ENCODE assay signal across 8 cellular contexts in genomic region chr14:68141531-68142088, GRCh38.
DNase-seq lines count a peak whose midpoint lies in the region; ATAC-seq, FAIRE-seq and TF ChIP-seq lines count a peak whose summit lies in the region.

No MANE protein-coding gene starts in this region.

- DNase-seq in HepG2 (ENCODE audit: low spot score) (no peak), right lobe of liver (no peak), breast epithelium (ENCODE audit: low spot score in 2 of 2) (no peak), NCI-H748 (lab: John Stamatoyannopoulos, UW; ENCODE audit: unreplicated experiment) (no peak), SHP77 (lab: John Stamatoyannopoulos, UW) (no peak)

- CTCF ChIA-PET in HepG2 (lab: Yijun Ruan, JAX; ENCODE audit: low intra/inter-chr PET ratio, low total read pairs): no interaction called here

- TF ChIP-seq CTCF in HepG2 (CRISPR knock-in tag; IDR thresholded peaks at IDR 0.05) (no peak), right lobe of liver (IDR thresholded peaks at IDR 0.05) (no peak), breast epithelium (IDR thresholded peaks at IDR 0.05) (no peak)

- H3K4me2 ChIP-seq in HepG2 (ENCODE audit: low read depth, low read length): no peak overlapping the region

- no peaks in the 10 kb centered on the region for H3K9me3 ChIP-seq in HepG2 (ENCODE audit: low read length)
- no peaks in the 10 kb centered on the region for H3K9me3 ChIP-seq in right lobe of liver
- no peaks in the 10 kb centered on the region for H3K9me3 ChIP-seq in breast epithelium
- H3K9me3 ChIP-seq in mesodermal cell (ENCODE audit: control insufficient read depth, low read length): no peaks in the 10 kb centered on the region

- H3K36me3 ChIP-seq in HepG2 (replicated peaks in 1 of 2; ENCODE audit: control insufficient read depth in 1 of 2, insufficient read depth in 2 of 2, low read length in 2 of 2): no peaks in the 10 kb centered on the region
- no peaks in the 10 kb centered on the region for H3K36me3 ChIP-seq in right lobe of liver
- H3K36me3 ChIP-seq in breast epithelium: no peaks in the 10 kb centered on the region
- no peaks in the 10 kb centered on the region for H3K36me3 ChIP-seq in mesodermal cell (ENCODE audit: control insufficient read depth, insufficient read depth, low read length)

- POLR2A ChIA-PET in HepG2 (lab: Yijun Ruan, JAX): no interaction called here

- ATAC-seq in HepG2 (no peak), right lobe of liver (no peak), GM18909 (IDR thresholded peaks at IDR 0.05; ENCODE audit: poor library complexity, unreplicated experiment) (no peak), HG03175 (IDR thresholded peaks at IDR 0.05; ENCODE audit: unreplicated experiment) (no peak)

- in situ Hi-C loops in HepG2 (cut with HindIII; ENCODE audit: extremely low pct_ligation_motif_present, low pct_unique_long_range_greater_than_20kb): no loop called here

- TF ChIP-seq RAD21 in HepG2 (CRISPR knock-in tag; IDR thresholded peaks at IDR 0.05): no peak

- H3K4me1 ChIP-seq in HepG2 (ENCODE audit: insufficient read depth, low read length) (peaks cover 46% of the 10 kb centered on the region), right lobe of liver (peaks cover 0 to 8% (median 0%) of the 10 kb centered on the region in 4 donors), breast epithelium (peaks cover 4 to 26% of the 10 kb centered on the region in 2 donors), mesodermal cell (ENCODE audit: control insufficient read depth, insufficient read depth, low read length, poor library complexity, severe bottlenecking) (peaks cover 67% of the 10 kb centered on the region)

- WGBS in HepG2 (ENCODE audit: low lambda C conversion rate): 78% methylated on average over 5 of the region's 5 CpGs
- 73% methylated on average over 5 of the region's 5 CpGs for WGBS in right lobe of liver (ENCODE audit: insufficient coverage, low coverage, low lambda C conversion rate, missing lambda C conversion rate)
- no CpG with 5 or more reads among the region's 5 CpGs for WGBS in mesodermal cell (ENCODE audit: insufficient coverage in 2 of 2), 2 experiments

- H3K27ac ChIP-seq in HepG2 (ENCODE audit: extremely low read length, insufficient read depth, low read length) (no peak overlapping the region), right lobe of liver (no peak overlapping the region), breast epithelium (peak overlapping the region; percentile 89 to 92), mesodermal cell (ENCODE audit: low read depth, low read length, severe bottlenecking) (peak overlapping the region; percentile 68)

- no peaks in the 10 kb centered on the region for H3K27me3 ChIP-seq in HepG2 (ENCODE audit: control insufficient read depth in 1 of 2, insufficient read depth in 2 of 2, low read length in 2 of 2)
- no peaks in the 10 kb centered on the region for H3K27me3 ChIP-seq in right lobe of liver
- no peaks in the 10 kb centered on the region for H3K27me3 ChIP-seq in breast epithelium

- H3K4me3 ChIP-seq in HepG2 (replicated peaks in 1 of 3; ENCODE audit: insufficient read depth in 1 of 3, low read depth in 2 of 3, low read length in 3 of 3): no peak overlapping the region
- H3K4me3 ChIP-seq in right lobe of liver: no peak overlapping the region
- H3K4me3 ChIP-seq in breast epithelium: no peak overlapping the region
- H3K4me3 ChIP-seq in mesodermal cell (ENCODE audit: extremely low read depth, insufficient read depth, low read length, poor library complexity, severe bottlenecking): no peak overlapping the region

- BruUV-seq in HepG2 (replicated peaks; lab: Mats Ljungman, UMichigan): no TSS peak

- intact Hi-C loops in HepG2 (cut with micrococcal nuclease; ENCODE audit: unreplicated experiment): no loop called here
- intact Hi-C loops in right lobe of liver (cut with DNase I): no loop called here
- intact Hi-C loops in breast epithelium (cut with DNase I; ENCODE audit: low total_unique reads): loop anchor here (10.0 kb wide), 1 partner anchor 833 kb away; the partner anchor contains the start of gene ACTN1

- TF ChIP-seq POLR2A in HepG2 (IDR thresholded peaks at IDR 0.05; ENCODE audit: insufficient read depth in 1 of 2, low read depth in 2 of 2, low read length in 2 of 2): no peak
- no peak for TF ChIP-seq POLR2A in right lobe of liver (IDR thresholded peaks at IDR 0.05)
- no peak for TF ChIP-seq POLR2A in breast epithelium (IDR thresholded peaks at IDR 0.05)

- no peak overlapping the region for H3K9ac ChIP-seq in HepG2 (ENCODE audit: insufficient read depth, low read depth, low read length)

- no peaks in the 10 kb centered on the region for H4K20me1 ChIP-seq in HepG2 (ENCODE audit: insufficient read depth, low read length)

- TF ChIP-seq EP300 in HepG2 (IDR thresholded peaks at IDR 0.05; ENCODE audit: low read depth in 2 of 2, low read length in 2 of 2): no peak
- no peak for TF ChIP-seq EP300 in HepG2 (CRISPR knock-in tag; IDR thresholded peaks at IDR 0.05; ENCODE audit: borderline replicate concordance)

- H3K79me2 ChIP-seq in HepG2 (ENCODE audit: insufficient read depth, low read length): no peaks in the 10 kb centered on the region

- H2AFZ ChIP-seq in HepG2 (ENCODE audit: low read length): no peak overlapping the region

- no peak for FAIRE-seq in HepG2 (lab: Jason Lieb, UNC)

TF ChIP-seq in HepG2, 621 proteins besides CTCF, POLR2A, EP300 and RAD21:
- TF ChIP-seq CREB1 (IDR thresholded peaks at IDR 0.05): 0 out of 2 replicates have a peak, but pooled peaks have one; percentile 31
- no peak for TF ChIP-seq CREB1 (CRISPR knock-in tag; IDR thresholded peaks at IDR 0.05)
- TF ChIP-seq TSC22D2 (CRISPR knock-in tag; IDR thresholded peaks at IDR 0.05; ENCODE audit: borderline replicate concordance): no peak
- no peak for TF ChIP-seq RBAK (CRISPR knock-in tag; IDR thresholded peaks at IDR 0.05)
- TF ChIP-seq ATF7 (IDR thresholded peaks at IDR 0.05): peak; percentile 93
- no peak for TF ChIP-seq ATF7 (CRISPR knock-in tag; IDR thresholded peaks at IDR 0.05)

Comparison
In these comparisons a context has a peak if more than half of its experiments do, and no peak if none do; other contexts are left out.
1. H3K27ac ChIP-seq: peak in breast epithelium (2 of 2) and mesodermal cell (single experiment); none in HepG2 (single experiment) and right lobe of liver (0 of 3).